ENCODE assay signal across 8 cellular contexts in the genomic region with DNA sequence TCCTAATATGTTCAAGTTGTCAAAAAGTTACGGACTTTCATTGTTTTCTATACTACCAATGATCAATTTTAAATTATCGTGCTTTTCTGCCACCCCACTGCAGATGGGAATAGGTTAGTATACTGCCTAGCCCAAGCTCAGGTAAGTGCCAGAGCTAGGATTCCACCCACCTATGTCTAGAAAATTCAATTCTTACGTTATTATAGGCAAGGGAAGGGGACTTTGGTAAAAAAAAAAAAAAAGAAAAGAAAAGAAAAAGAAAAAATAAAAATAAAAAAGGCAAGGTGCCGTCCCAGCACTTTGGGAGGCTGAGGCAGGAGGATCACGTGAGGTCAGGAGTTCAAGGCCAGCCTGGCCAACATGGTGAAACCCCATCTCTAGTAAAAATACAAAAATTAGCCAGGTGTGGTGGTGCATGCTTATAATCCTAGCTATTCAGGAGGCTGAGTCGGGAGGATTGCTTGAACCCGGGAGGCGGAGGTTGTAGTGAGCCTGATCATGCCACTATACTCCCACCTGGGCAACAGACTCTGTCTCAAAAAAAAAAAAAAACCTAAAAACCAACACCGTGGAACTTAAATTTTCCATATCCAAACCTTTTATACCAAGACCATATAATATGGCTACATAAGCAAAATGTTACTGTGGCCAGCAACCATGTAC. TPM values are rescaled to one million over a fixed set of nuclear protein-coding genes. Genes with fewer than 3 reads are reported as not detected.
DNase-seq lines count a peak whose midpoint lies in the region; ATAC-seq and TF ChIP-seq lines count a peak whose summit lies in the region.

No MANE protein-coding gene starts in this region.

- peaks cover 24% of the 10 kb centered on the region for H3K36me3 Mint-ChIP-seq in T-cell

- no peaks in the 10 kb centered on the region for H3K27me3 Mint-ChIP-seq in T-cell

- peak overlapping the region; percentile 92 to 96 for H3K27ac Mint-ChIP-seq in T-cell

- H3K4me3 ChIP-seq in GM12865 (ENCODE audit: low read depth, low read length) (peak overlapping the region; percentile 69), esophagus squamous epithelium (peak overlapping the region; percentile 61 to 89 (median 62)), retinal pigment epithelial cell (ENCODE audit: low read length) (peak overlapping the region; percentile 94)

- CTCF ChIA-PET in T-cell (lab: Charles Lee) = interaction anchor here in 1 of 2 donors (0.8 kb wide), 1 partner anchor 40 kb away, joined by 3 read pairs; the partner anchor contains the start of gene EIF5A2

- no peaks in the 10 kb centered on the region for H3K9me3 ChIP-seq in esophagus squamous epithelium

- POLR2A ChIA-PET in T-cell (lab: Charles Lee) = interaction anchor here in 1 of 2 donors (0.6 to 1.8 kb wide), 6 partner anchors 12 to 1413 kb away, joined by 4 to 16 read pairs (median 4); partner anchors contain the start of genes EIF5A2 and SKIL

- H3K9me3 Mint-ChIP-seq in T-cell = no peaks in the 10 kb centered on the region

- peak overlapping the region; percentile 90 to 93 (median 93) for H3K4me3 Mint-ChIP-seq in T-cell

- peaks cover 35 to 38% (median 35%) of the 10 kb centered on the region in 3 donors for H3K4me1 Mint-ChIP-seq in T-cell

- peaks cover 15 to 34% (median 18%) of the 10 kb centered on the region in 3 donors for H3K4me1 ChIP-seq in esophagus squamous epithelium

- no peak for TF ChIP-seq POLR2A in esophagus squamous epithelium (IDR thresholded peaks at IDR 0.05)

- no peaks in the 10 kb centered on the region for H3K27me3 ChIP-seq in esophagus squamous epithelium

- DNase-seq in GM12865 (ENCODE audit: low read depth) (peak; percentile 11), T-cell (no peak), esophagus squamous epithelium (lab: John Stamatoyannopoulos, UW) (no peak), retinal pigment epithelial cell (ENCODE audit: low read depth) (no peak), glomerular visceral epithelial cell (ENCODE audit: extremely low spot score) (no peak)

- ATAC-seq in T-cell (replicated peaks in 1 of 4) (no peak), GM19455 (IDR thresholded peaks at IDR 0.05; ENCODE audit: unreplicated experiment) (no peak), HG02571 (IDR thresholded peaks at IDR 0.05; ENCODE audit: unreplicated experiment) (no peak), HG03045 (IDR thresholded peaks at IDR 0.05; ENCODE audit: unreplicated experiment) (no peak)

- H3K27ac ChIP-seq in esophagus squamous epithelium = peak overlapping the region; percentile 83 to 93 (median 92)

- 43 to 46% methylated on average over 9 of the region's 9 CpGs for WGBS in esophagus squamous epithelium, 2 donors

- TF ChIP-seq CTCF in GM12865 (IDR thresholded peaks at IDR 0.05; ENCODE audit: insufficient read depth, low read depth, low read length, missing control alignments) (no peak), esophagus squamous epithelium (IDR thresholded peaks at IDR 0.05) (no peak), retinal pigment epithelial cell (conservative IDR thresholded peaks at IDR 0.05; ENCODE audit: low read depth, low read length) (no peak)

- intact Hi-C loops in esophagus squamous epithelium (cut with DNase I) = no loop called here

- peaks cover 9 to 36% (median 12%) of the 10 kb centered on the region in 3 donors for H3K36me3 ChIP-seq in esophagus squamous epithelium

RNA-seq across cellular contexts. Expression of gene RPL22L1, which starts 1.3 kb away (rescaled TPM):
- 10 to 100 TPM; 21.3 to 56.2 (median 29.9) TPM for total RNA-seq in T-cell
- total RNA-seq in esophagus squamous epithelium = 100 to 1,000 TPM in 3 of 4 donors, 10 to 100 TPM in 1; 76.0 to 344 (median 191) TPM

RNA-seq across cellular contexts. Expression of gene EIF5A2, which starts 39.7 kb away (rescaled TPM):
- 10 to 100 TPM; 10.1 to 14.1 (median 13.5) TPM for total RNA-seq in T-cell
- 1 to 10 TPM; 2.3 to 6.0 (median 2.6) TPM for total RNA-seq in esophagus squamous epithelium
